Comparison of ENCODE assay signal across 1 cellular context in the genomic region with DNA sequence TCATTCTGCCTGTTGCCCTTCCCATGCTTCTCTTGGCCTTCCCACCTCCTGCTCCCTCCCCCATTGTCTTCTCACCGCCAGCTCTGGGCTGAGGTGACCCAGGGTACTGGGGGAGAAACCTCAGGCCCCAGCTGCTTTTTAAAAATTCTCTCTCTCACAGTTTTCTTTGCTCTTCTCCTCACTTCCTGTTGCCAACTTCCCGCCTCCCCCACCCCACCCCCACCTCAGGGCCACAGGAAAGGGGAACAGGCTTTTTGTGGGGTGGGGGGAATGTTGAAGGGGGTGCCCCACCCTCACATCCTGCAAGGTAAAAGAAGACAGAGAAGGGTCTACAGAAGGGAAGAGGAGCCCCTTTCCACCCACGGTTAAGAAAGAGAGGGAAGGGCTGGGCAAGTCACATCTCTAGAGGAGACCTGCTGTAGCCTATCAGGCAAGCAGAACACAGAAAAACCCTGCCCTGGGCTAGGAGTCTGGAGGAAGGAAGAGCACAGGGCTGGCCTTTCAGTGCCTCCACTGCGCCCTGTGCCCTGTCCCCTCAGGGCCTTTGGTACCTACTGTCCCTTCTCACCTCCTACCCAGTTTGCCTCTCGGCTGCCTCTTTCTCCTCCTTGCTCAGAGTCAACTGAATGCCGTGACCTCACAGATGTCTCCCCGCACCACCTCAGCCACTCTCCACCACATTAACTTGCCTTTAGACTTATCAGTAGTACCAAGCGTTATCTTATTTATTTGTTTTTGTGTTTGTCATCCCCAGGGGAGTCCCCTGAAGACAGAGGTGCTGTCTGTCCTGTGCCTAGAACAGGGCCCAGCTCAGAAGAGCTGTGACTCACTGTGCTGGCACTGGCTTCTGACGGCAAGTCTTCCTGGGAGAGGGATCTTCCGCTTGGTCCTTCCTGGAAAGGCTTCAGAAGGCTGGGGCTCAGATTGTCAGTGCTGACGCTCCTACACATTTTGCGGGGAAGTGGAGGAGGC.
TF ChIP-seq lines count a peak whose summit lies in the region.

No MANE protein-coding gene starts in this region.

TF ChIP-seq in liver, 16 proteins besides CTCF, POLR2A, EP300 and RAD21 (continued from another document):
- TF ChIP-seq ZBTB33 (IDR thresholded peaks at IDR 0.05) (no peak), TAF1 (conservative IDR thresholded peaks at IDR 0.05) (no peak), HNF4A (conservative IDR thresholded peaks at IDR 0.05) (no peak), NR2F2 (IDR thresholded peaks at IDR 0.05) (no peak), YY1 (IDR thresholded peaks at IDR 0.05) (no peak), FOXA1 (IDR thresholded peaks at IDR 0.05) (no peak), HNF4G (IDR thresholded peaks at IDR 0.05) (no peak), FOXA2 (IDR thresholded peaks at IDR 0.05) (no peak), EGR1 (IDR thresholded peaks at IDR 0.05; ENCODE audit: low read depth in 2 of 2) (no peak), SP1 (IDR thresholded peaks at IDR 0.05) (no peak), JUND (IDR thresholded peaks at IDR 0.05) (no peak)
- TF ChIP-seq, protein P1, sequence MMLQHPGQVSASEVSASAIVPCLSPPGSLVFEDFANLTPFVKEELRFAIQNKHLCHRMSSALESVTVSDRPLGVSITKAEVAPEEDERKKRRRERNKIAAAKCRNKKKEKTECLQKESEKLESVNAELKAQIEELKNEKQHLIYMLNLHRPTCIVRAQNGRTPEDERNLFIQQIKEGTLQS (IDR thresholded peaks at IDR 0.05), result no peak
- TF ChIP-seq, protein P2, sequence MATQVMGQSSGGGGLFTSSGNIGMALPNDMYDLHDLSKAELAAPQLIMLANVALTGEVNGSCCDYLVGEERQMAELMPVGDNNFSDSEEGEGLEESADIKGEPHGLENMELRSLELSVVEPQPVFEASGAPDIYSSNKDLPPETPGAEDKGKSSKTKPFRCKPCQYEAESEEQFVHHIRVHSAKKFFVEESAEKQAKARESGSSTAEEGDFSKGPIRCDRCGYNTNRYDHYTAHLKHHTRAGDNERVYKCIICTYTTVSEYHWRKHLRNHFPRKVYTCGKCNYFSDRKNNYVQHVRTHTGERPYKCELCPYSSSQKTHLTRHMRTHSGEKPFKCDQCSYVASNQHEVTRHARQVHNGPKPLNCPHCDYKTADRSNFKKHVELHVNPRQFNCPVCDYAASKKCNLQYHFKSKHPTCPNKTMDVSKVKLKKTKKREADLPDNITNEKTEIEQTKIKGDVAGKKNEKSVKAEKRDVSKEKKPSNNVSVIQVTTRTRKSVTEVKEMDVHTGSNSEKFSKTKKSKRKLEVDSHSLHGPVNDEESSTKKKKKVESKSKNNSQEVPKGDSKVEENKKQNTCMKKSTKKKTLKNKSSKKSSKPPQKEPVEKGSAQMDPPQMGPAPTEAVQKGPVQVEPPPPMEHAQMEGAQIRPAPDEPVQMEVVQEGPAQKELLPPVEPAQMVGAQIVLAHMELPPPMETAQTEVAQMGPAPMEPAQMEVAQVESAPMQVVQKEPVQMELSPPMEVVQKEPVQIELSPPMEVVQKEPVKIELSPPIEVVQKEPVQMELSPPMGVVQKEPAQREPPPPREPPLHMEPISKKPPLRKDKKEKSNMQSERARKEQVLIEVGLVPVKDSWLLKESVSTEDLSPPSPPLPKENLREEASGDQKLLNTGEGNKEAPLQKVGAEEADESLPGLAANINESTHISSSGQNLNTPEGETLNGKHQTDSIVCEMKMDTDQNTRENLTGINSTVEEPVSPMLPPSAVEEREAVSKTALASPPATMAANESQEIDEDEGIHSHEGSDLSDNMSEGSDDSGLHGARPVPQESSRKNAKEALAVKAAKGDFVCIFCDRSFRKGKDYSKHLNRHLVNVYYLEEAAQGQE (IDR thresholded peaks at IDR 0.05), result no peak
